Comparison of ENCODE assay signal across 8 cellular contexts in genomic region chrX:64394874-64395567, GRCh38. TPM values are rescaled to one million over a fixed set of nuclear protein-coding genes. Genes with fewer than 3 reads are reported as not detected.
DNase-seq lines count a peak whose midpoint lies in the region; ATAC-seq and TF ChIP-seq lines count a peak whose summit lies in the region.

Gene MTMR8, minus strand, starts transcription at chrX:64395452. Its CDS starts 89 bp downstream, at chrX:64395363.

- peaks cover 6% of the 10 kb centered on the region for H3K4me1 Mint-ChIP-seq in osteocyte (ENCODE audit: unreplicated experiment)

- POLR2A ChIA-PET in Panc1 (lab: Charles Lee), result no interaction called here

- H3K27ac ChIP-seq in C4-2B, result peak within 1 kb of the TSS; percentile 49; the same call in 1 of the 2 replicates
- H3K27ac ChIP-seq in Panc1 (ENCODE audit: low read length), result peak within 1 kb of the TSS; percentile 57; the same call in 1 of the 2 replicates
- H3K27ac ChIP-seq in suprapubic skin, result no peak within 1 kb of the TSS

- H3K4me1 ChIP-seq in Panc1 (ENCODE audit: control insufficient read depth, insufficient read depth, low read length) (no peaks in the 10 kb centered on the region), suprapubic skin (peaks cover 3% of the 10 kb centered on the region)

- in situ Hi-C loops in Panc1 (cut with HindIII; ENCODE audit: low pct_unique_long_range_greater_than_20kb, low sequenced_read_pairs), result no loop called here

- intact Hi-C loops in Panc1 (cut with micrococcal nuclease; ENCODE audit: unreplicated experiment), result no loop called here
- intact Hi-C loops in head of caudate nucleus (cut with DNase I), result no loop called here

- peak within 1 kb of the TSS; percentile 80 for H3K4me3 Mint-ChIP-seq in osteocyte (ENCODE audit: unreplicated experiment)

- TF ChIP-seq CTCF in C4-2B (conservative IDR thresholded peaks at IDR 0.05), result no peak
- no peak for TF ChIP-seq CTCF in Panc1 (IDR thresholded peaks at IDR 0.05)
- TF ChIP-seq CTCF in osteocyte (IDR thresholded peaks at IDR 0.05), result no peak
- no peak for TF ChIP-seq CTCF in suprapubic skin (IDR thresholded peaks at IDR 0.05)

- H3K27me3 Mint-ChIP-seq in osteocyte (ENCODE audit: unreplicated experiment), result no peaks in the 10 kb centered on the region

- CTCF ChIA-PET in Panc1 (lab: Charles Lee), result interaction anchor here (0.6 kb wide), 1 partner anchor 1720 kb away, joined by 3 read pairs; no protein-coding TSS in a partner anchor

- H3K27me3 ChIP-seq in Panc1 (ENCODE audit: control insufficient read depth, insufficient read depth, low read length) (no peaks in the 10 kb centered on the region), suprapubic skin (no peaks in the 10 kb centered on the region)

- peaks cover 26% of the 10 kb centered on the region for H3K9me3 Mint-ChIP-seq in osteocyte (ENCODE audit: unreplicated experiment)

- 40% methylated on average over 40 of the region's 40 CpGs for WGBS in suprapubic skin

- peak within 1 kb of the TSS; percentile 53 to 77 for H3K4me3 ChIP-seq in Panc1 (ENCODE audit: low read depth in 2 of 2, low read length in 2 of 2)
- peak within 1 kb of the TSS; percentile 59 for H3K4me3 ChIP-seq in suprapubic skin

- DNase-seq in Panc1 (ENCODE audit: low read depth, low spot score) (no peak), head of caudate nucleus (peak; percentile 58 to 90 (median 78)), osteocyte (ENCODE audit: extremely low spot score, unreplicated experiment) (peak; percentile 89), suprapubic skin (ENCODE audit: low spot score in 2 of 2) (peak; percentile 75 to 81)
- peak; percentile 64 for DNase-seq in activated effector memory CD4-positive, alpha-beta T cell treated with Interleukin-2 at 50 U/mL for 16 hours

- BruUV-seq in Panc1 (replicated peaks; lab: Mats Ljungman, UMichigan), result no TSS peak

- H3K27ac Mint-ChIP-seq in osteocyte (ENCODE audit: unreplicated experiment), result no peak within 1 kb of the TSS

- TF ChIP-seq EP300 in suprapubic skin (IDR thresholded peaks at IDR 0.05), result no peak

- H3K36me3 ChIP-seq in Panc1 (ENCODE audit: control insufficient read depth, insufficient read depth, low read length), result no peaks in the 10 kb centered on the region
- H3K36me3 ChIP-seq in suprapubic skin, result no peaks in the 10 kb centered on the region

- no peaks in the 10 kb centered on the region for H3K36me3 Mint-ChIP-seq in osteocyte (ENCODE audit: unreplicated experiment)

- ATAC-seq in GM19455 (IDR thresholded peaks at IDR 0.05; ENCODE audit: unreplicated experiment) (peak; percentile 97), HG03571 (IDR thresholded peaks at IDR 0.05; ENCODE audit: unreplicated experiment) (peak; percentile 95), Panc1 (peak; percentile 95)

- H3K9me3 ChIP-seq in Panc1 (ENCODE audit: control insufficient read depth, insufficient read depth, low read depth, low read length), result no peaks in the 10 kb centered on the region
- H3K9me3 ChIP-seq in suprapubic skin, result no peaks in the 10 kb centered on the region

- no peak for TF ChIP-seq POLR2A in suprapubic skin (IDR thresholded peaks at IDR 0.05)

RNA-seq across cellular contexts. Expression of gene MTMR8, which starts in this region (rescaled TPM):
- total RNA-seq in Panc1 (2021; ENCODE audit: unreplicated experiment) (1.3 TPM), osteocyte (1.4 and 1.5 TPM in 2 replicates), suprapubic skin (1 to 10 TPM in 3 of 4 donors, under 1 TPM in 1; 0.42 to 2.3 (median 1.3) TPM)
- polyA plus RNA-seq in Panc1 (2012; ENCODE audit: insufficient read length), result 0.55 TPM
